In genomic region chr5:176825234-176825633, GRCh38 we compare ENCODE assay signal across 37 cellular contexts. TPM values are rescaled to one million over a fixed set of nuclear protein-coding genes. Genes with fewer than 3 reads are reported as not detected.
"Had no signal": no experiment of that assay in that cellular context is flagged by ENCODE, and none has a peak within 500 bp of the region (broad histone marks: within the 10 kb centered on the region; RNA-seq: fewer than 3 reads in every experiment).

No MANE protein-coding gene starts in this region.

- H3K9me3 Mint-ChIP-seq: activated CD4-positive, alpha-beta memory T cell treated with anti-CD3 and anti-CD28 coated beads, Interleukin-2, amount 10 ng/mL, durations not matched to agents 7 days and 5 days; activated naive CD8-positive, alpha-beta T cell treated with anti-CD3 and anti-CD28 coated beads for 36 hours; activated T-cell treated with anti-CD3 and anti-CD28 coated beads, Interleukin-2, amount 50 U/mL, for 24 hours; activated T-helper 2 cell treated with anti-CD3 and anti-CD28 coated beads, Interferon-gamma antibody, Interleukin-2, Interleukin-4, amounts not matched to agents 10 μg/mL and 5 μg/mL and 100 μg/mL, durations not matched to agents 14 hours and 24 hours and 36 hours; central memory CD8-positive, alpha-beta T cell; T-helper 2 cell treated with Interferon-gamma antibody and Interleukin-4, amounts not matched to agents 5 μg/mL and 100 μg/mL, for 36 hours; WTC11 had no signal

- H3K36me3 ChIP-seq: adrenal gland, cardiac muscle cell, WERI-Rb-1 had no signal

- H3K4me1 Mint-ChIP-seq: activated CD4-positive, alpha-beta memory T cell treated with anti-CD3 and anti-CD28 coated beads, Interleukin-2, amount 10 ng/mL, durations not matched to agents 7 days and 5 days; activated CD4-positive, alpha-beta T cell treated with anti-CD3 and anti-CD28 coated beads for 36 hours; activated CD4-positive, alpha-beta T cell treated with anti-CD3 and anti-CD28 coated beads, Interleukin-2, amount 10 ng/mL, durations not matched to agents 7 days and 5 days; activated CD8-positive, alpha-beta memory T cell treated with anti-CD3 and anti-CD28 coated beads, Interleukin-2, amount 10 ng/mL, durations not matched to agents 7 days and 5 days; activated naive CD8-positive, alpha-beta T cell treated with anti-CD3 and anti-CD28 coated beads for 36 hours; central memory CD8-positive, alpha-beta T cell; T-cell had no signal

- H3K36me3 Mint-ChIP-seq: activated CD8-positive, alpha-beta memory T cell treated with anti-CD3 and anti-CD28 coated beads, Interleukin-2, amount 10 ng/mL, durations not matched to agents 7 days and 5 days; activated naive CD4-positive, alpha-beta T cell treated with anti-CD3 and anti-CD28 coated beads, Interleukin-2, amount 50 U/mL, for 72 hours; activated naive CD8-positive, alpha-beta T cell treated with anti-CD3 and anti-CD28 coated beads for 36 hours; T-cell; WTC11 had no signal

- H3K9me3 ChIP-seq: adrenal gland had no signal

- H3K27ac Mint-ChIP-seq: activated CD4-positive, alpha-beta memory T cell treated with anti-CD3 and anti-CD28 coated beads, Interleukin-2, amount 10 ng/mL, durations not matched to agents 7 days and 5 days; activated CD4-positive, alpha-beta T cell treated with anti-CD3 and anti-CD28 coated beads for 36 hours; activated CD4-positive, alpha-beta T cell treated with anti-CD3 and anti-CD28 coated beads, Interleukin-2, amount 10 ng/mL, durations not matched to agents 7 days and 5 days; activated CD8-positive, alpha-beta memory T cell treated with anti-CD3 and anti-CD28 coated beads, Interleukin-2, amount 10 ng/mL, durations not matched to agents 7 days and 5 days; activated CD8-positive, alpha-beta T cell treated with anti-CD3 and anti-CD28 coated beads, Interleukin-2, amount 10 ng/mL, durations not matched to agents 7 days and 5 days; activated naive CD8-positive, alpha-beta T cell treated with anti-CD3 and anti-CD28 coated beads for 36 hours; activated T-cell treated with anti-CD3 and anti-CD28 coated beads, Interleukin-2, amount 50 U/mL, for 24 hours; activated T-helper 2 cell treated with anti-CD3 and anti-CD28 coated beads, Interferon-gamma antibody, Interleukin-2, Interleukin-4, amounts not matched to agents 10 μg/mL and 5 μg/mL and 100 μg/mL, durations not matched to agents 14 hours and 24 hours and 36 hours; T-cell; T-helper 2 cell treated with Interferon-gamma antibody and Interleukin-4, amounts not matched to agents 5 μg/mL and 100 μg/mL, for 36 hours; WTC11 had no signal

- H3K27me3 ChIP-seq: adrenal gland, cardiac muscle cell had no signal

- H3K4me1 ChIP-seq: adrenal gland had no signal

- H3K4me3 ChIP-seq: adrenal gland, cardiac muscle cell had no signal

- ATAC-seq: activated CD4-positive, alpha-beta T cell treated with anti-CD3 and anti-CD28 coated beads for 36 hours; activated CD4-positive, CD25-positive, alpha-beta regulatory T cell treated with anti-CD3 and anti-CD28 coated beads, Interleukin-2, amount 50 U/mL, for 24 hours; activated CD8-positive, alpha-beta memory T cell treated with anti-CD3 and anti-CD28 coated beads, Interleukin-2, amount 10 ng/mL, durations not matched to agents 7 days and 5 days; activated CD8-positive, alpha-beta T cell treated with anti-CD3 and anti-CD28 coated beads, Interleukin-2, amount 10 ng/mL, durations not matched to agents 7 days and 5 days; activated naive CD4-positive, alpha-beta T cell treated with anti-CD3 and anti-CD28 coated beads, Interleukin-2, amount 50 U/mL, for 72 hours; T-cell; WTC11 had no signal

- FAIRE-seq: bronchial epithelial cell, TTC549 had no signal

- H3K4me3 Mint-ChIP-seq: activated CD4-positive, alpha-beta memory T cell treated with anti-CD3 and anti-CD28 coated beads, Interleukin-2, amount 10 ng/mL, durations not matched to agents 7 days and 5 days; activated CD4-positive, alpha-beta T cell treated with anti-CD3 and anti-CD28 coated beads for 36 hours; activated CD4-positive, alpha-beta T cell treated with anti-CD3 and anti-CD28 coated beads, Interleukin-2, amount 10 ng/mL, durations not matched to agents 7 days and 5 days; activated CD8-positive, alpha-beta memory T cell treated with anti-CD3 and anti-CD28 coated beads, Interleukin-2, amount 10 ng/mL, durations not matched to agents 7 days and 5 days; activated CD8-positive, alpha-beta T cell treated with anti-CD3 and anti-CD28 coated beads, Interleukin-2, amount 10 ng/mL, durations not matched to agents 7 days and 5 days; activated naive CD8-positive, alpha-beta T cell treated with anti-CD3 and anti-CD28 coated beads for 36 hours; activated T-cell treated with anti-CD3 and anti-CD28 coated beads, Interleukin-2, amount 50 U/mL, for 24 hours; brain; central memory CD8-positive, alpha-beta T cell; T-cell; T-helper 2 cell treated with Interferon-gamma antibody and Interleukin-4, amounts not matched to agents 5 μg/mL and 100 μg/mL, for 36 hours; WTC11 had no signal

- H3K27ac ChIP-seq: adrenal gland, cardiac muscle cell, WERI-Rb-1 had no signal

- DNase-seq: activated CD4-positive, alpha-beta memory T cell treated with anti-CD3 and anti-CD28 coated beads, Interleukin-2, amount 10 ng/mL, durations not matched to agents 7 days and 5 days; activated CD4-positive, alpha-beta T cell treated with anti-CD3 and anti-CD28 coated beads for 1 hour; activated CD4-positive, alpha-beta T cell treated with anti-CD3 and anti-CD28 coated beads for 36 hours; activated CD4-positive, alpha-beta T cell treated with anti-CD3 and anti-CD28 coated beads for 48 hours; activated CD4-positive, alpha-beta T cell treated with anti-CD3 and anti-CD28 coated beads, Interleukin-2, amount 10 ng/mL, durations not matched to agents 7 days and 5 days; activated CD4-positive, alpha-beta T cell treated with anti-CD3 and anti-CD28 coated beads, Interleukin-2, amount 50 U/mL, for 48 hours; activated CD4-positive, CD25-positive, alpha-beta regulatory T cell; activated CD8-positive, alpha-beta memory T cell treated with anti-CD3 and anti-CD28 coated beads for 24 hours; activated CD8-positive, alpha-beta memory T cell treated with anti-CD3 and anti-CD28 coated beads, Interleukin-2, amount 10 ng/mL, durations not matched to agents 7 days and 5 days; activated CD8-positive, alpha-beta memory T cell treated with anti-CD3 and anti-CD28 coated beads, Interleukin-2, amount 50 U/mL, for 48 hours; activated CD8-positive, alpha-beta T cell treated with anti-CD3 and anti-CD28 coated beads, Interleukin-2, amount 10 ng/mL, durations not matched to agents 7 days and 5 days; activated effector memory CD4-positive, alpha-beta T cell treated with Interleukin-2 at 50 U/mL for 16 hours; activated gamma-delta T cell; activated naive CD4-positive, alpha-beta T cell treated with anti-CD3 and anti-CD28 coated beads, Interleukin-2, amount 50 U/mL, for 16 hours; activated naive CD4-positive, alpha-beta T cell treated with Interleukin-2 at 50 U/mL for 16 hours; activated naive CD8-positive, alpha-beta T cell treated with anti-CD3 and anti-CD28 coated beads for 36 hours; activated T-cell treated with anti-CD3 and anti-CD28 coated beads, Interleukin-2, amount 50 U/mL, for 24 hours; activated T-cell treated with anti-CD3 and anti-CD28 coated beads, Interleukin-2, amount 50 U/mL, for 48 hours; adrenal gland; amniotic stem cell; aorta; caudate nucleus; T-cell; T-helper 2 cell; T-helper 9 cell; WERI-Rb-1 had no signal

RNA-seq across cellular contexts. Expression of gene UNC5A, which starts 14.9 kb away (rescaled TPM):
- total RNA-seq: activated CD4-positive, alpha-beta memory T cell treated with anti-CD3 and anti-CD28 coated beads, Interleukin-2, amount 10 ng/mL, durations not matched to agents 7 days and 5 days; activated CD4-positive, alpha-beta T cell treated with anti-CD3 and anti-CD28 coated beads for 36 hours; activated CD4-positive, alpha-beta T cell treated with anti-CD3 and anti-CD28 coated beads, Interleukin-2, amount 10 ng/mL, durations not matched to agents 7 days and 5 days; activated CD8-positive, alpha-beta memory T cell treated with anti-CD3 and anti-CD28 coated beads, Interleukin-2, amount 10 ng/mL, durations not matched to agents 7 days and 5 days; activated CD8-positive, alpha-beta T cell treated with anti-CD3 and anti-CD28 coated beads, Interleukin-2, amount 10 ng/mL, durations not matched to agents 7 days and 5 days; activated naive CD8-positive, alpha-beta T cell treated with anti-CD3 and anti-CD28 coated beads for 36 hours; activated T-helper 2 cell treated with anti-CD3 and anti-CD28 coated beads, Interferon-gamma antibody, Interleukin-2, Interleukin-4, amounts not matched to agents 10 μg/mL and 5 μg/mL and 100 μg/mL, durations not matched to agents 14 hours and 24 hours and 36 hours; aorta; bronchial epithelial cell; T-cell; T-helper 1 cell treated with Interleukin-12 subunit alpha and Interleukin-12 subunit beta and Interleukin-4 antibody, amounts not matched to agents 30 ng/mL and 1 ng/mL, for 36 hours had no signal
- polyA plus RNA-seq: aorta had no signal
